8 cellular contexts compared by ENCODE assay signal in genomic region chr14:22887990-22888378, GRCh38. TPM values are rescaled to one million over a fixed set of nuclear protein-coding genes. Genes with fewer than 3 reads are reported as not detected.
DNase-seq lines count a peak whose midpoint lies in the region; ATAC-seq and TF ChIP-seq lines count a peak whose summit lies in the region.

No MANE protein-coding gene starts in this region.

- H3K4me1 Mint-ChIP-seq in neural crest cell = peaks cover 47% of the 10 kb centered on the region

- peak overlapping the region; percentile 98 for H3K4me3 Mint-ChIP-seq in neural crest cell

- no peaks in the 10 kb centered on the region for H3K9me3 Mint-ChIP-seq in neural crest cell

- in situ Hi-C loops in astrocyte of the spinal cord (cut with HindIII; ENCODE audit: low sequenced_read_pairs) = no loop called here

- peak overlapping the region; percentile 83; the same call in 1 of the 2 replicates for H3K4me3 ChIP-seq in GM08714 (ENCODE audit: low read length)
- H3K4me3 ChIP-seq in astrocyte of the spinal cord (ENCODE audit: low read depth, low read length) = peak overlapping the region; percentile 57

- peaks cover 5% of the 10 kb centered on the region for H3K27me3 Mint-ChIP-seq in neural crest cell (ENCODE audit: low read depth)

- peak overlapping the region; percentile 69 for H3K27ac Mint-ChIP-seq in neural crest cell (ENCODE audit: unreplicated experiment)

- DNase-seq in NCI-H2107 (lab: John Stamatoyannopoulos, UW) (peak; percentile 41), astrocyte of the spinal cord (ENCODE audit: low read depth, low spot score) (no peak), neural crest cell (ENCODE audit: low read depth, low spot score) (no peak), activated gamma-delta T cell treated with Interleukin-2 at 50 U/mL for 16 hours (no peak), NCI-H1930 (lab: John Stamatoyannopoulos, UW) (no peak), GDM1 (lab: John Stamatoyannopoulos, UW) (no peak)

- TF ChIP-seq CTCF in astrocyte of the spinal cord (IDR thresholded peaks at IDR 0.05; ENCODE audit: low read depth, low read length) = no peak
- no peak for TF ChIP-seq CTCF in neural crest cell (conservative IDR thresholded peaks at IDR 0.05)

- no peaks in the 10 kb centered on the region for H3K36me3 Mint-ChIP-seq in neural crest cell (ENCODE audit: low read depth)

- ATAC-seq in GM21576 (IDR thresholded peaks at IDR 0.05; ENCODE audit: unreplicated experiment) = peak; percentile 38

RNA-seq across cellular contexts. Expression of gene REM2, which starts 5.0 kb away (rescaled TPM):
- 3.0 and 3.6 TPM in 2 replicates for total RNA-seq in neural crest cell

RNA-seq across cellular contexts. Expression of gene LRP10, which starts 16.4 kb away (rescaled TPM):
- 14.3 and 16.3 TPM in 2 replicates for total RNA-seq in neural crest cell

RNA-seq across cellular contexts. Expression of gene RBM23, which starts 31.0 kb away (rescaled TPM):
- total RNA-seq in neural crest cell = 103 and 110 TPM in 2 replicates

RNA-seq across cellular contexts. Expression of gene PRMT5, which starts 41.2 kb away (rescaled TPM):
- total RNA-seq in neural crest cell = 134 and 136 TPM in 2 replicates

RNA-seq across cellular contexts. Expression of gene MMP14, which starts 51.6 kb away (rescaled TPM):
- total RNA-seq in neural crest cell = 63.2 and 68.6 TPM in 2 replicates
